In the genomic region with DNA sequence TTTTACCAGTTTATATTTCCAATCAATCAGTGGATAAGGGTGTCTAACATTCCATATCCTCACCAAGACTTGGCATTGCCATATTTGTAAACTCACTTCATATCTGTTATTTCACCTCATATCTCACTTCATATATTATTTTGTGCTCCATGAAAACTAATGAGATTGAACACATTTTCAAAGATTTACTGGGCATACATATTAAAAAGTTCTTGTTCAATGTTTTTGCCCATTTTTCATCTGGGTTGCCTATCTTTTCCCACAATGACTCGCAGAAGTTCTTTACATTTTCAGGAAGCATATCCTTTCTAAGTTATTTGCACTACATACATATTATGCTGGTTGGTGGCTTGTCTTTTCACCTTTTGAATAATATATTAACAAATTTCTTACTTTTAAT, we compare ENCODE assay signal across 13 cellular contexts.
DNase-seq lines count a peak whose midpoint lies in the region; ATAC-seq and TF ChIP-seq lines count a peak whose summit lies in the region.
"Had no signal": no experiment of that assay in that cellular context is flagged by ENCODE, and none has a peak within 500 bp of the region (broad histone marks: within the 10 kb centered on the region; RNA-seq: fewer than 3 reads in every experiment).

No MANE protein-coding gene starts in this region.

- peaks cover 100% of the 10 kb centered on the region in 11 experiments for H3K36me3 ChIP-seq in BLaER1 treated with 17β-estradiol and CSF1 and Interleukin-3, amounts not matched to agents 10 nM and 100 nM
- H3K36me3 ChIP-seq in HEK293 (ENCODE audit: control insufficient read depth in 2 of 2, insufficient read depth in 1 of 2, low read length in 2 of 2) (peaks cover 33 to 89% of the 10 kb centered on the region in 2 experiments), MM.1S (replicated peaks; ENCODE audit: insufficient read depth, low read length) (peaks cover 31% of the 10 kb centered on the region)

- H3K4me1 Mint-ChIP-seq in stimulated activated naive B cell treated with anti-CD40 and anti-IgM and Interleukin-4, amounts not matched to agents 10 μg/mL and 1 μg/mL and 100 μg/mL, for 72 hours, result no peaks in the 10 kb centered on the region
- H3K4me1 Mint-ChIP-seq: CD4-positive, CD25-positive, alpha-beta regulatory T cell had no signal

- H3K9me3 ChIP-seq in BLaER1 treated with 17β-estradiol and CSF1 and Interleukin-3, amounts not matched to agents 10 nM and 100 nM (replicated peaks in 1 of 11), result peaks cover 100% of the 10 kb centered on the region in 11 experiments
- H3K9me3 ChIP-seq in HEK293 (ENCODE audit: control insufficient read depth, insufficient read depth, low read depth, low read length) (no peaks in the 10 kb centered on the region), MM.1S (replicated peaks; ENCODE audit: insufficient read depth, low read length) (no peaks in the 10 kb centered on the region)
- H3K9me3 ChIP-seq: BE2C had no signal

- DNase-seq in coronary artery (ENCODE audit: low spot score), result no peak
- no peak for DNase-seq in stimulated activated naive B cell treated with anti-CD40 and anti-IgM and Interleukin-4, amounts not matched to agents 10 μg/mL and 1 μg/mL and 100 μg/mL, for 72 hours
- no peak for DNase-seq in NCI-H128 (lab: John Stamatoyannopoulos, UW; ENCODE audit: unreplicated experiment)
- no peak for DNase-seq in MM.1S
- DNase-seq: BE2C; CD4-positive, CD25-positive, alpha-beta regulatory T cell; DMS53; HCEC 1CT; KBM-7 had no signal

- no peaks in the 10 kb centered on the region for H3K9me2 ChIP-seq in MM.1S (replicated peaks; ENCODE audit: insufficient read depth, low read length)

- no peak overlapping the region for H3K4me3 Mint-ChIP-seq in stimulated activated naive B cell treated with anti-CD40 and anti-IgM and Interleukin-4, amounts not matched to agents 10 μg/mL and 1 μg/mL and 100 μg/mL, for 72 hours
- H3K4me3 Mint-ChIP-seq: CD4-positive, CD25-positive, alpha-beta regulatory T cell had no signal

- H3F3A ChIP-seq in MM.1S (ENCODE audit: insufficient read depth, low read length), result no peaks in the 10 kb centered on the region

- peak overlapping the region; percentile 5 for H3K27ac Mint-ChIP-seq in stimulated activated naive B cell treated with anti-CD40 and anti-IgM and Interleukin-4, amounts not matched to agents 10 μg/mL and 1 μg/mL and 100 μg/mL, for 72 hours
- H3K27ac Mint-ChIP-seq: CD4-positive, CD25-positive, alpha-beta regulatory T cell had no signal

- no peaks in the 10 kb centered on the region; a peak in 1 of 22 replicates for H3K27me3 ChIP-seq in BLaER1 treated with 17β-estradiol and CSF1 and Interleukin-3, amounts not matched to agents 10 nM and 100 nM
- no peaks in the 10 kb centered on the region for H3K27me3 ChIP-seq in MM.1S (replicated peaks; ENCODE audit: insufficient read depth, low read length)
- H3K27me3 ChIP-seq: BE2C had no signal

- H3K27me3 Mint-ChIP-seq in stimulated activated naive B cell treated with anti-CD40 and anti-IgM and Interleukin-4, amounts not matched to agents 10 μg/mL and 1 μg/mL and 100 μg/mL, for 72 hours, result no peaks in the 10 kb centered on the region
- H3K27me3 Mint-ChIP-seq: CD4-positive, CD25-positive, alpha-beta regulatory T cell had no signal

- H2AFZ ChIP-seq in MM.1S (ENCODE audit: low read length), result no peak overlapping the region

- H3K9ac ChIP-seq in BLaER1 treated with 17β-estradiol and CSF1 and Interleukin-3, amounts not matched to agents 10 nM and 100 nM, result no peak overlapping the region
- no peak overlapping the region for H3K9ac ChIP-seq in MM.1S (ENCODE audit: low read length)

- no peak overlapping the region for H3K27ac ChIP-seq in BLaER1 treated with 17β-estradiol and CSF1 and Interleukin-3, amounts not matched to agents 10 nM and 100 nM
- H3K27ac ChIP-seq in HEK293 (ENCODE audit: extremely low read depth, low read depth, low read length), result no peak overlapping the region
- no peak overlapping the region for H3K27ac ChIP-seq in coronary artery
- H3K27ac ChIP-seq in MM.1S (ENCODE audit: low read length), result no peak overlapping the region
- H3K27ac ChIP-seq: A549 had no signal

- POLR2A ChIA-PET in HEK293 (lab: Yijun Ruan, JAX), result no interaction called here

- ATAC-seq in stimulated activated naive B cell treated with anti-CD40 and anti-IgM and Interleukin-4, amounts not matched to agents 10 μg/mL and 1 μg/mL and 100 μg/mL, for 72 hours (replicated peaks), result no peak
- no peak for ATAC-seq in HG03354 (IDR thresholded peaks at IDR 0.05; ENCODE audit: poor library complexity, severe bottlenecking, unreplicated experiment)
- ATAC-seq: A549 had no signal

- no peaks in the 10 kb centered on the region for H4K20me1 ChIP-seq in BLaER1 treated with 17β-estradiol and CSF1 and Interleukin-3, amounts not matched to agents 10 nM and 100 nM
- no peaks in the 10 kb centered on the region for H4K20me1 ChIP-seq in MM.1S (ENCODE audit: insufficient read depth, low read length)

- H3K36me3 Mint-ChIP-seq in stimulated activated naive B cell treated with anti-CD40 and anti-IgM and Interleukin-4, amounts not matched to agents 10 μg/mL and 1 μg/mL and 100 μg/mL, for 72 hours, result peaks cover 78 to 95% of the 10 kb centered on the region in 2 donors

- no peaks in the 10 kb centered on the region for H3K4me1 ChIP-seq in BLaER1 treated with 17β-estradiol and CSF1 and Interleukin-3, amounts not matched to agents 10 nM and 100 nM
- no peaks in the 10 kb centered on the region for H3K4me1 ChIP-seq in HEK293 (ENCODE audit: control insufficient read depth, insufficient read depth, low read length)
- no peaks in the 10 kb centered on the region for H3K4me1 ChIP-seq in MM.1S (ENCODE audit: low read length)
- H3K4me1 ChIP-seq: A549, BE2C had no signal

- no peak overlapping the region for H3K4me2 ChIP-seq in BLaER1 treated with 17β-estradiol and CSF1 and Interleukin-3, amounts not matched to agents 10 nM and 100 nM
- no peak overlapping the region for H3K4me2 ChIP-seq in MM.1S (ENCODE audit: low read depth, low read length)
- H3K4me2 ChIP-seq: A549 had no signal

- TF ChIP-seq CTCF in HEK293 (tag by site-specific recombination; IDR thresholded peaks at IDR 0.05) (no peak), coronary artery (IDR thresholded peaks at IDR 0.05) (no peak), MM.1S (IDR thresholded peaks at IDR 0.05; ENCODE audit: low read length) (no peak)

- H3K79me2 ChIP-seq in MM.1S (ENCODE audit: low read length), result no peaks in the 10 kb centered on the region

- H3K4me3 ChIP-seq in BLaER1 treated with 17β-estradiol and CSF1 and Interleukin-3, amounts not matched to agents 10 nM and 100 nM, result peak overlapping the region in 8 of 10 experiments; percentile 4 to 47 (median 28); a peak in 9 of 20 replicates
- no peak overlapping the region for H3K4me3 ChIP-seq in HEK293 (ENCODE audit: low read depth, low read length)
- peak overlapping the region; percentile 42 for H3K4me3 ChIP-seq in coronary artery
- H3K4me3 ChIP-seq in MM.1S (ENCODE audit: low read length), result no peak overlapping the region
- H3K4me3 ChIP-seq: A549 had no signal

- CTCF ChIA-PET in HEK293 (lab: Yijun Ruan, JAX), result no interaction called here

- peaks cover 22 to 35% of the 10 kb centered on the region in 2 donors for H3K9me3 Mint-ChIP-seq in stimulated activated naive B cell treated with anti-CD40 and anti-IgM and Interleukin-4, amounts not matched to agents 10 μg/mL and 1 μg/mL and 100 μg/mL, for 72 hours

TF ChIP-seq in HEK293, 187 proteins besides CTCF, POLR2A, EP300 and RAD21:
- TF ChIP-seq ZNF558 (tag by site-specific recombination; IDR thresholded peaks at IDR 0.05), result no peak
- peak; percentile 40 for TF ChIP-seq SETDB1 (IDR thresholded peaks at IDR 0.05; ENCODE audit: insufficient read length, low read length)

Comparison
In these comparisons a context has a peak if more than half of its experiments do, and no peak if none do; other contexts are left out.
1. H3K4me3 ChIP-seq: peak in BLaER1 treated with 17β-estradiol and CSF1 and Interleukin-3, amounts not matched to agents 10 nM and 100 nM (8 of 10) and coronary artery (single experiment); none in HEK293 (single experiment) and MM.1S (single experiment).